Comparison of ENCODE assay signal across 8 cellular contexts in genomic region chr9:121550569-121551512, GRCh38. TPM values are rescaled to one million over a fixed set of nuclear protein-coding genes. Genes with fewer than 3 reads are reported as not detected.
A peak's percentile ranks its signal among the peaks of the same experiment; 100 is the strongest.
DNase-seq lines count a peak whose midpoint lies in the region; ATAC-seq and TF ChIP-seq lines count a peak whose summit lies in the region.

No MANE protein-coding gene starts in this region.

- intact Hi-C loops in mucosa of descending colon (cut with DNase I, micrococcal nuclease): loop anchor here in 1 of 2 donors (10.0 kb wide), 1 partner anchor 144 kb away; no protein-coding TSS in a partner anchor

- ATAC-seq in mucosa of descending colon (peak; percentile 75), HG03460 (IDR thresholded peaks at IDR 0.05; ENCODE audit: unreplicated experiment) (no peak)

- no peaks in the 10 kb centered on the region for H3K36me3 ChIP-seq in mucosa of descending colon (ENCODE audit: low read depth)

- peaks cover 6% of the 10 kb centered on the region for H3K4me1 ChIP-seq in mucosa of descending colon (ENCODE audit: low read depth)

- peak; percentile 89 for TF ChIP-seq CTCF in GM12875 (IDR thresholded peaks at IDR 0.05; ENCODE audit: borderline replicate concordance, insufficient read depth, low read depth, low read length)
- peak; percentile 81 for TF ChIP-seq CTCF in epithelial cell of proximal tubule (conservative IDR thresholded peaks at IDR 0.05; ENCODE audit: low read depth, low read length)
- TF ChIP-seq CTCF in mucosa of descending colon (IDR thresholded peaks at IDR 0.05): peak; percentile 91

- H3K4me3 ChIP-seq in GM12875 (ENCODE audit: low read depth, low read length): no peak overlapping the region
- peak overlapping the region; percentile 33 for H3K4me3 ChIP-seq in epithelial cell of proximal tubule (ENCODE audit: low read depth, low read length)
- H3K4me3 ChIP-seq in mucosa of descending colon: no peak overlapping the region

- H3K9me3 ChIP-seq in mucosa of descending colon: no peaks in the 10 kb centered on the region

- DNase-seq in HK-2 (ENCODE audit: unreplicated experiment) (peak; percentile 83), NOMO-1 treated with dmso at 0.1 percent for 144 hours (lab: John Stamatoyannopoulos, UW; ENCODE audit: unreplicated experiment) (peak; percentile 28), epithelial cell of proximal tubule (ENCODE audit: low read depth) (no peak), mucosa of descending colon (peak; percentile 77 to 86 (median 81))
- DNase-seq in activated CD8-positive, alpha-beta memory T cell treated with anti-CD3 and anti-CD28 coated beads, Interleukin-2, amount 50 U/mL, for 4 hours: peak; percentile 69
- peak; percentile 35 to 46 for DNase-seq in stimulated activated CD8-positive, alpha-beta memory T cell treated with anti-CD3 and anti-CD28 coated beads, Interleukin-4, amount 100 ng/mL, for 1 hour (ENCODE audit: low read depth in 2 of 2, low spot score in 1 of 2)

RNA-seq across cellular contexts. Expression of gene GGTA1, which starts 51.2 kb away (rescaled TPM):
- 0.14 TPM in 1 of 2 replicates, not detected in the other for total RNA-seq in epithelial cell of proximal tubule
- total RNA-seq in mucosa of descending colon: 1 to 10 TPM; 1.7 to 6.5 (median 3.2) TPM
